10 cellular contexts compared by ENCODE assay signal in genomic region chr7:27187702-27188665, GRCh38. TPM values are rescaled to one million over a fixed set of nuclear protein-coding genes. Genes with fewer than 3 reads are reported as not detected.
DNase-seq lines count a peak whose midpoint lies in the region; TF ChIP-seq lines count a peak whose summit lies in the region.
"Had no signal": no experiment of that assay in that cellular context is flagged by ENCODE, and none has a peak within 500 bp of the region (broad histone marks: within the 10 kb centered on the region; RNA-seq: fewer than 3 reads in every experiment).

No MANE protein-coding gene starts in this region.

- no peak for TF ChIP-seq RAD21 in neural cell (conservative IDR thresholded peaks at IDR 0.05)

- H3K79me2 ChIP-seq in Loucy (ENCODE audit: insufficient read depth, low read length) (peaks cover 100% of the 10 kb centered on the region), neural cell (replicated peaks; ENCODE audit: insufficient read depth, low read length) (no peaks in the 10 kb centered on the region)

- H4K20me1 ChIP-seq in Loucy (ENCODE audit: insufficient read depth, low read length, poor library complexity, severe bottlenecking) (peaks cover 34% of the 10 kb centered on the region), neural cell (ENCODE audit: insufficient read depth) (no peaks in the 10 kb centered on the region)

- peak; percentile 40 for DNase-seq in CD14-positive monocyte (ENCODE audit: low spot score)
- DNase-seq in amniotic stem cell (lab: John Stamatoyannopoulos, UW) = no peak
- DNase-seq in NCI-H2029 (lab: John Stamatoyannopoulos, UW) = no peak
- no peak for DNase-seq in GM20000 (ENCODE audit: low spot score)
- no peak for DNase-seq in DMS53 (lab: John Stamatoyannopoulos, UW)

- H2AFZ ChIP-seq in Loucy (ENCODE audit: low read length) = no peak overlapping the region
- H2AFZ ChIP-seq in neural cell (ENCODE audit: low read depth, low read length) = no peak overlapping the region

- peaks cover 3 to 60% (median 40%) of the 10 kb centered on the region in 7 donors for H3K9me3 Mint-ChIP-seq in CD14-positive monocyte
- H3K9me3 Mint-ChIP-seq: activated naive CD4-positive, alpha-beta T cell treated with anti-CD3 and anti-CD28 coated beads, Interleukin-2, amount 50 U/mL, for 72 hours had no signal

- peaks cover 18 to 33% of the 10 kb centered on the region in 2 donors for H3K36me3 Mint-ChIP-seq in CD14-positive monocyte

- no peaks in the 10 kb centered on the region for H3K9me2 ChIP-seq in Loucy (replicated peaks; ENCODE audit: low read depth, low read length)
- H3K9me2 ChIP-seq in neural cell (ENCODE audit: insufficient read depth, low read length) = no peaks in the 10 kb centered on the region

- H3K27me3 ChIP-seq in Loucy (ENCODE audit: insufficient read depth, low read length, poor library complexity, severe bottlenecking) (peaks cover 37% of the 10 kb centered on the region), duodenal mucosa (ENCODE audit: control insufficient read depth in 1 of 2, insufficient read depth in 2 of 2, low read length in 2 of 2) (peaks cover 97 to 98% of the 10 kb centered on the region in 2 donors), neural cell (ENCODE audit: insufficient read depth, low read depth, low read length) (peaks cover 100% of the 10 kb centered on the region)

- H3K4me3 Mint-ChIP-seq in CD14-positive monocyte = peak overlapping the region; percentile 83 to 92

- H3K36me3 ChIP-seq in Loucy (ENCODE audit: insufficient read depth, low read length) = peaks cover 3% of the 10 kb centered on the region; the same call in 1 of the 2 replicates
- H3K36me3 ChIP-seq in duodenal mucosa (ENCODE audit: control insufficient read depth in 1 of 2, insufficient read depth in 2 of 2, low read length in 2 of 2) = no peaks in the 10 kb centered on the region
- H3K36me3 ChIP-seq in neural cell (ENCODE audit: insufficient read depth, low read length) = no peaks in the 10 kb centered on the region

- no peak for TF ChIP-seq EP300 in neural cell (conservative IDR thresholded peaks at IDR 0.05; ENCODE audit: poor library complexity, severe bottlenecking)

- H3K4me2 ChIP-seq in Loucy (ENCODE audit: low read depth, low read length, poor library complexity, severe bottlenecking) = peak overlapping the region; percentile 98
- H3K4me2 ChIP-seq in neural cell (ENCODE audit: low read length) = no peak overlapping the region

- H3K27ac ChIP-seq in duodenal mucosa (ENCODE audit: low read depth, low read length) (no peak overlapping the region), neural cell (ENCODE audit: low read length) (no peak overlapping the region)

- H3K27me3 Mint-ChIP-seq in CD14-positive monocyte (ENCODE audit: low read depth in 3 of 3) = peaks cover 96 to 99% (median 98%) of the 10 kb centered on the region in 3 donors

- H3K27ac Mint-ChIP-seq in CD14-positive monocyte = peak overlapping the region in 1 of 7 donors; percentile 57

- H3K9ac ChIP-seq in Loucy (ENCODE audit: low read depth, low read length, poor library complexity, severe bottlenecking) = peak overlapping the region; percentile 99
- no peak overlapping the region for H3K9ac ChIP-seq in duodenal mucosa (ENCODE audit: low read depth in 1 of 2, low read length in 2 of 2)
- no peak overlapping the region for H3K9ac ChIP-seq in neural cell (ENCODE audit: low read length)

- peaks cover 70% of the 10 kb centered on the region for H3K4me1 Mint-ChIP-seq in CD14-positive monocyte

- intact Hi-C loops in CD14-positive monocyte (cut with micrococcal nuclease) = loop anchor here (5.0 kb wide), 1 partner anchor 36 kb away; the partner anchor contains the start of gene HOXA3 (in 2 of the 2)

- peaks cover 45% of the 10 kb centered on the region for H3K4me1 ChIP-seq in Loucy (ENCODE audit: insufficient read depth, low read length, poor library complexity, severe bottlenecking)
- peaks cover 20 to 28% of the 10 kb centered on the region in 2 donors for H3K4me1 ChIP-seq in duodenal mucosa (ENCODE audit: control insufficient read depth in 1 of 2, insufficient read depth in 2 of 2, low read length in 2 of 2)

- H3F3A ChIP-seq in Loucy (ENCODE audit: low read depth) = no peaks in the 10 kb centered on the region
- no peaks in the 10 kb centered on the region for H3F3A ChIP-seq in neural cell (ENCODE audit: insufficient read depth, low read length, poor library complexity, severe bottlenecking)

- H3K4me3 ChIP-seq in Loucy (ENCODE audit: low read length, poor library complexity, severe bottlenecking) (peak overlapping the region; percentile 91), duodenal mucosa (ENCODE audit: low read depth in 1 of 2, low read length in 2 of 2) (peak overlapping the region; percentile 24 to 28), neural cell (ENCODE audit: low read length) (no peak overlapping the region)

- H3K9me3 ChIP-seq in Loucy (ENCODE audit: insufficient read depth, low read depth, low read length) (no peaks in the 10 kb centered on the region), duodenal mucosa (ENCODE audit: control insufficient read depth in 1 of 2, low read length in 2 of 2) (no peaks in the 10 kb centered on the region), neural cell (ENCODE audit: low read length) (peaks cover 6% of the 10 kb centered on the region)

- TF ChIP-seq CTCF in CD14-positive monocyte (IDR thresholded peaks at IDR 0.05) (no peak), Loucy (conservative IDR thresholded peaks at IDR 0.05; ENCODE audit: low read length) (no peak; the same call in 1 of the 2 replicates), neural cell (IDR thresholded peaks at IDR 0.05; ENCODE audit: poor library complexity, severe bottlenecking) (no peak), GM20000 (IDR thresholded peaks at IDR 0.05; ENCODE audit: extremely low read depth, missing control alignments) (no peak)

TF ChIP-seq in neural cell, 6 proteins besides CTCF, POLR2A, EP300 and RAD21:
- no peak for TF ChIP-seq POLR2AphosphoS5 (IDR thresholded peaks at IDR 0.05)
- TF ChIP-seq EZH2 (IDR thresholded peaks at IDR 0.05; ENCODE audit: borderline replicate concordance, insufficient read depth, low read length, poor library complexity, severe bottlenecking) = peak; percentile 61

RNA-seq across cellular contexts. Expression of gene HOXA11, which starts 3.0 kb away (rescaled TPM):
- polyA plus RNA-seq in CD14-positive monocyte (not detected), neural cell (not detected in 2 replicates)
- not detected in 2 replicates for polyA minus RNA-seq in neural cell
- polyA plus RNA-seq: liver had no signal

RNA-seq across cellular contexts. Expression of gene HOXA13, which starts 11.9 kb away (rescaled TPM):
- polyA plus RNA-seq in CD14-positive monocyte (not detected), neural cell (not detected in 2 replicates)
- not detected in 2 replicates for polyA minus RNA-seq in neural cell

RNA-seq across cellular contexts. Expression of gene HOXA10, which starts 13.9 kb away (rescaled TPM):
- 1 to 10 TPM in 1 of 2 donors, under 1 TPM in 1; 0.33 to 3.2 TPM for polyA plus RNA-seq in CD14-positive monocyte
- not detected in 2 replicates for polyA plus RNA-seq in neural cell
- not detected in 2 replicates for polyA minus RNA-seq in neural cell

RNA-seq across cellular contexts. Expression of gene HOXA9, which starts 22.6 kb away (rescaled TPM):
- 1 to 10 TPM in 1 of 2 donors, under 1 TPM in 1; 0.55 to 1.9 TPM for polyA plus RNA-seq in CD14-positive monocyte
- not detected in 2 replicates for polyA plus RNA-seq in neural cell
- not detected in 2 replicates for polyA minus RNA-seq in neural cell

RNA-seq across cellular contexts. Expression of gene HOXA7, which starts 31.5 kb away (rescaled TPM):
- polyA plus RNA-seq in CD14-positive monocyte (not detected), neural cell (not detected in 2 replicates)
- polyA minus RNA-seq in neural cell = not detected in 2 replicates
- polyA plus RNA-seq: liver had no signal
